ENCODE assay signal across 18 cellular contexts in the genomic region with DNA sequence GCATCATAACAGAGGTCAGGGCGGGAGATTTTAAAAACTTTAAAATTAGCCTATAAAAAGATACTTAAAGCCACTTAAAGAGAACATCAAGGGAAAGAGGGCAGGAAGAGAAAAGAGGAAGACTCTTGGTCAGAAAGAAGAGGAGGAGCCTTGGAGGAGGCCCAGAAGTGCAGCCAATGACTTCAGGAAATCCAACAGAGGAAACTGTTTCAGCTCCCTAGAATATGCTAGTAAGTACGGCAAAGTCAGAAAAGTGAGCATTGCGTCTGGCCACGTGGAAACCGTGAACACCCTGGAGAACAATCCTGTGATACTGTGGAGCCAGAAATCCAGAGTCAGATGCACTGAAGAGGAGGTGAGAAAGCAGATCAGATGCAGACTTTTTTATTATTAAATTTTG. TPM values are rescaled to one million over a fixed set of nuclear protein-coding genes. Genes with fewer than 3 reads are reported as not detected.
DNase-seq lines count a peak whose midpoint lies in the region; ATAC-seq lines count a peak whose summit lies in the region.
"Had no signal": no experiment of that assay in that cellular context is flagged by ENCODE, and none has a peak within 500 bp of the region (broad histone marks: within the 10 kb centered on the region; RNA-seq: fewer than 3 reads in every experiment).

No MANE protein-coding gene starts in this region.

- no peak overlapping the region for H3K27ac Mint-ChIP-seq in activated naive CD8-positive, alpha-beta T cell treated with anti-CD3 and anti-CD28 coated beads, Interleukin-2, amount 10 ng/mL, durations not matched to agents 7 days and 5 days
- no peak overlapping the region for H3K27ac Mint-ChIP-seq in activated naive CD8-positive, alpha-beta T cell treated with anti-CD3 and anti-CD28 coated beads for 36 hours
- H3K27ac Mint-ChIP-seq: activated T-cell treated with anti-CD3 and anti-CD28 coated beads, Interleukin-2, amount 50 U/mL, for 24 hours had no signal

- H3K9me3 Mint-ChIP-seq in activated naive CD8-positive, alpha-beta T cell treated with anti-CD3 and anti-CD28 coated beads, Interleukin-2, amount 10 ng/mL, durations not matched to agents 7 days and 5 days, result no peaks in the 10 kb centered on the region
- peaks cover 3% of the 10 kb centered on the region for H3K9me3 Mint-ChIP-seq in activated naive CD8-positive, alpha-beta T cell treated with anti-CD3 and anti-CD28 coated beads for 36 hours
- H3K9me3 Mint-ChIP-seq: activated naive CD4-positive, alpha-beta T cell treated with anti-CD3 and anti-CD28 coated beads, Interleukin-2, amount 50 U/mL, for 72 hours; activated T-cell treated with anti-CD3 and anti-CD28 coated beads, Interleukin-2, amount 50 U/mL, for 24 hours had no signal

- DNase-seq in activated naive CD8-positive, alpha-beta T cell treated with anti-CD3 and anti-CD28 coated beads, Interleukin-2, amount 10 ng/mL, durations not matched to agents 7 days and 5 days, result no peak
- no peak for DNase-seq in activated naive CD8-positive, alpha-beta T cell treated with anti-CD3 and anti-CD28 coated beads for 36 hours
- DNase-seq in OCI-M1 (lab: John Stamatoyannopoulos, UW) (peak; percentile 13), globus pallidus (ENCODE audit: low spot score) (peak; percentile 54), substantia nigra (lab: John Stamatoyannopoulos, UW) (peak in 2 of 49 donors; percentile 7 to 20), NCI-H2227 (lab: John Stamatoyannopoulos, UW; ENCODE audit: unreplicated experiment) (no peak)
- DNase-seq: 8988T; activated CD4-positive, alpha-beta T cell treated with anti-CD3 and anti-CD28 coated beads, Interleukin-2, amount 50 U/mL, for 48 hours; activated T-cell treated with anti-CD3 and anti-CD28 coated beads, Interleukin-2, amount 50 U/mL, for 24 hours; effector CD4-positive, alpha-beta T cell; NCI-H1436; NCI-H345; SJCRH30; T1000; tibial artery had no signal

- POLR2A ChIA-PET in activated naive CD8-positive, alpha-beta T cell treated with anti-CD3 and anti-CD28 coated beads, Interleukin-2, amount 10 ng/mL, durations not matched to agents 7 days and 5 days (lab: Charles Lee), result no interaction called here

- peaks cover 12% of the 10 kb centered on the region for H3K27me3 Mint-ChIP-seq in activated naive CD8-positive, alpha-beta T cell treated with anti-CD3 and anti-CD28 coated beads, Interleukin-2, amount 10 ng/mL, durations not matched to agents 7 days and 5 days
- H3K27me3 Mint-ChIP-seq in activated naive CD8-positive, alpha-beta T cell treated with anti-CD3 and anti-CD28 coated beads for 36 hours, result peaks cover 16% of the 10 kb centered on the region

- no peak for ATAC-seq in activated naive CD8-positive, alpha-beta T cell treated with anti-CD3 and anti-CD28 coated beads, Interleukin-2, amount 10 ng/mL, durations not matched to agents 7 days and 5 days (ENCODE audit: low read depth)
- ATAC-seq in HG02884 (IDR thresholded peaks at IDR 0.05; ENCODE audit: unreplicated experiment), result no peak
- ATAC-seq in GM19395 (IDR thresholded peaks at IDR 0.05; ENCODE audit: unreplicated experiment), result no peak
- ATAC-seq: activated naive CD4-positive, alpha-beta T cell treated with anti-CD3 and anti-CD28 coated beads, Interleukin-2, amount 50 U/mL, for 72 hours had no signal

- peak overlapping the region; percentile 22 for H3K27ac ChIP-seq in substantia nigra (ENCODE audit: low read depth, low read length, poor library complexity, severe bottlenecking)
- H3K27ac ChIP-seq: SJCRH30, tibial artery had no signal

- H3K36me3 Mint-ChIP-seq in activated naive CD8-positive, alpha-beta T cell treated with anti-CD3 and anti-CD28 coated beads, Interleukin-2, amount 10 ng/mL, durations not matched to agents 7 days and 5 days, result no peaks in the 10 kb centered on the region
- peaks cover 2% of the 10 kb centered on the region for H3K36me3 Mint-ChIP-seq in activated naive CD8-positive, alpha-beta T cell treated with anti-CD3 and anti-CD28 coated beads for 36 hours
- H3K36me3 Mint-ChIP-seq: activated naive CD4-positive, alpha-beta T cell treated with anti-CD3 and anti-CD28 coated beads, Interleukin-2, amount 50 U/mL, for 72 hours had no signal

- peaks cover 12% of the 10 kb centered on the region for H3K4me1 Mint-ChIP-seq in activated naive CD8-positive, alpha-beta T cell treated with anti-CD3 and anti-CD28 coated beads, Interleukin-2, amount 10 ng/mL, durations not matched to agents 7 days and 5 days
- H3K4me1 Mint-ChIP-seq in activated naive CD8-positive, alpha-beta T cell treated with anti-CD3 and anti-CD28 coated beads for 36 hours, result peaks cover 7% of the 10 kb centered on the region

- peak overlapping the region; percentile 11 for H3K4me3 Mint-ChIP-seq in activated naive CD8-positive, alpha-beta T cell treated with anti-CD3 and anti-CD28 coated beads, Interleukin-2, amount 10 ng/mL, durations not matched to agents 7 days and 5 days
- no peak overlapping the region for H3K4me3 Mint-ChIP-seq in activated naive CD8-positive, alpha-beta T cell treated with anti-CD3 and anti-CD28 coated beads for 36 hours
- H3K4me3 Mint-ChIP-seq: activated T-cell treated with anti-CD3 and anti-CD28 coated beads, Interleukin-2, amount 50 U/mL, for 24 hours had no signal

RNA-seq across cellular contexts. Expression of gene NHSL1, which starts 22.5 kb away (rescaled TPM):
- under 1 TPM; 0.14 to 0.44 TPM for total RNA-seq in activated naive CD8-positive, alpha-beta T cell treated with anti-CD3 and anti-CD28 coated beads, Interleukin-2, amount 10 ng/mL, durations not matched to agents 7 days and 5 days
- under 1 TPM; 0.68 to 0.76 TPM for total RNA-seq in activated naive CD8-positive, alpha-beta T cell treated with anti-CD3 and anti-CD28 coated beads for 36 hours

Comparison
In these comparisons a context has a peak if more than half of its experiments do, and no peak if none do; other contexts are left out.
1. DNase-seq: peak in OCI-M1 (single experiment) and globus pallidus (single experiment); none in activated naive CD8-positive, alpha-beta T cell treated with anti-CD3 and anti-CD28 coated beads, Interleukin-2, amount 10 ng/mL, durations not matched to agents 7 days and 5 days (single experiment), activated naive CD8-positive, alpha-beta T cell treated with anti-CD3 and anti-CD28 coated beads for 36 hours (single experiment) and NCI-H2227 (single experiment).